In the genomic region with DNA sequence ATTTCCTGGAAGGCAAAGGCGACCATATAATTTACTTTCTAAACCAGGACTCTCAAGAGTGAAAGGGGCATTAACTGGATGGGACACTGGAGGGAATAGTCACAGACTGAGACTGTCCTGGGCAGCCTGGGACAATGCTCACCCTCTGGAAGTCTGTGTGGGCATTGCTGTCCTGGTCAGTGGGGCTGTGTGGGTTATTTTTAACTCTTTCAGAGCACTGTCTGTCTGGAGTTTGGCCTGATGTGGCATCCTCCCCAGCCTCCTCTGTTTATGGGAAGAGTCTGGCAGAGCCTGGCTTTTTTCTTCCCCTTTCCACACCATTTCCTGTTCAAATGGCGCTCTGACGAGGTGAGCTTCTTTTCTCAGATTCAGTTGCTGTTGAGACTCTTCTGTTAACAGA, we compare ENCODE assay signal across 12 cellular contexts. TPM values are rescaled to one million over a fixed set of nuclear protein-coding genes. Genes with fewer than 3 reads are reported as not detected.
"Had no signal": no experiment of that assay in that cellular context is flagged by ENCODE, and none has a peak within 500 bp of the region (broad histone marks: within the 10 kb centered on the region; RNA-seq: fewer than 3 reads in every experiment).

No MANE protein-coding gene starts in this region.

- ATAC-seq: activated CD4-positive, CD25-positive, alpha-beta regulatory T cell treated with anti-CD3 and anti-CD28 coated beads, Interleukin-2, amount 50 U/mL, for 24 hours; naive thymus-derived CD4-positive, alpha-beta T cell; T-cell had no signal

- H3K27me3 ChIP-seq: brain microvascular endothelial cell, tibial artery had no signal

- H3K27ac ChIP-seq: brain microvascular endothelial cell had no signal

- H3K36me3 ChIP-seq: brain microvascular endothelial cell, tibial artery had no signal

- DNase-seq: activated CD4-positive, alpha-beta T cell treated with anti-CD3 and anti-CD28 coated beads, Interleukin-2, amount 50 U/mL, for 1 hour; activated CD8-positive, alpha-beta memory T cell treated with anti-CD3 and anti-CD28 coated beads for 24 hours; activated gamma-delta T cell treated with Interleukin-2 at 50 U/mL for 16 hours; activated naive CD8-positive, alpha-beta T cell treated with anti-CD3 and anti-CD28 coated beads, Interleukin-2, amount 10 ng/mL, durations not matched to agents 7 days and 5 days; brain microvascular endothelial cell; dermis blood vessel endothelial cell; erythroblast; naive thymus-derived CD4-positive, alpha-beta T cell; T-cell; T-helper 9 cell; tibial artery had no signal

- H3K9me3 ChIP-seq: tibial artery had no signal

- H3K4me3 ChIP-seq: tibial artery had no signal

RNA-seq across cellular contexts. Expression of a gene that starts 11.7 kb away (rescaled TPM):
- total RNA-seq: activated naive CD8-positive, alpha-beta T cell treated with anti-CD3 and anti-CD28 coated beads, Interleukin-2, amount 10 ng/mL, durations not matched to agents 7 days and 5 days; naive thymus-derived CD4-positive, alpha-beta T cell had no signal
- polyA plus RNA-seq: naive thymus-derived CD4-positive, alpha-beta T cell had no signal
